Comparison of ENCODE assay signal across 1 cellular context in the genomic region with DNA sequence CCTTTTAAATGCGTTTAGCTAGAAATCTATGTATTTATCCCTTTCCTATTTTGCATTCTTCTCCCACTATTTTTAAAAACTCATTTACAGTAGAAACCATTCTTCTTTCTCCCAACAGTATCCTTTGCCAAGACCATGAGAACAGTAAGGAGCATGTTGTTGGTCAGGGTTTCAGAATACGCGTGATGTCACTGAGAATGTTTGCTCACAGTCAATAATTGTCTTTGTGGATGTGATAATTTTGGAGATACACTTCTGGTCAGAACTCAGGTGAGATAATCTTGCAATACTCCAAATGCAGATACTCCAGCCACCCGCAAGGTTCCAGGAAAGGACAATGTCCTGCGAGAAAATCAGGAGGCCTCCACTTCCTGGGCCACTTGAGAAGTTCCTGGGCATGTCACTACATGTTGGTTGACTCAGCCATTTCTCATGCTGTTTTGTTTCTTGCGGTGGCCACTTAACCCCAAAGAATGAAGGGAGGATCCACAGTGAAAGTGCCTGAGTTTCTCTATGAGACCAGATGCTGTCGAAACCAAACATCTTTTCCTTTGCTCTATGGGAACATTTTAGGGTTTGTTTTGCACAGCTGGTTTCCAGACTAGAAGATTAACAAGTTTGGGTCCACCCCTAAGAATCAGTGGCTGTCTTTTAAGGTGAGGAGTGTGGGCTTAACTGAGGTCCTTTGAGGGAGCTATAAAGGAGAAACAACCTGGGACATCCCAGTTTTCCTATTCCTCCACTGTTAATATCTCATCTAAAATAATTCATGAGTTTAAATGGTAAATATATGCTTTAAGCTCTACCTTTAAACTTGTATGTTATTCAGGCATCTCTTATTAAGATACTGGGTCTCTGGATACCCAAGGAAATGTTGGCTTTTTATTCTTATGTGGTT.
TF ChIP-seq lines count a peak whose summit lies in the region.

No MANE protein-coding gene starts in this region.

TF ChIP-seq in HEK293, 187 proteins besides CTCF, POLR2A, EP300 and RAD21 (continued from another document and continues in another):
- TF ChIP-seq, protein P1, sequence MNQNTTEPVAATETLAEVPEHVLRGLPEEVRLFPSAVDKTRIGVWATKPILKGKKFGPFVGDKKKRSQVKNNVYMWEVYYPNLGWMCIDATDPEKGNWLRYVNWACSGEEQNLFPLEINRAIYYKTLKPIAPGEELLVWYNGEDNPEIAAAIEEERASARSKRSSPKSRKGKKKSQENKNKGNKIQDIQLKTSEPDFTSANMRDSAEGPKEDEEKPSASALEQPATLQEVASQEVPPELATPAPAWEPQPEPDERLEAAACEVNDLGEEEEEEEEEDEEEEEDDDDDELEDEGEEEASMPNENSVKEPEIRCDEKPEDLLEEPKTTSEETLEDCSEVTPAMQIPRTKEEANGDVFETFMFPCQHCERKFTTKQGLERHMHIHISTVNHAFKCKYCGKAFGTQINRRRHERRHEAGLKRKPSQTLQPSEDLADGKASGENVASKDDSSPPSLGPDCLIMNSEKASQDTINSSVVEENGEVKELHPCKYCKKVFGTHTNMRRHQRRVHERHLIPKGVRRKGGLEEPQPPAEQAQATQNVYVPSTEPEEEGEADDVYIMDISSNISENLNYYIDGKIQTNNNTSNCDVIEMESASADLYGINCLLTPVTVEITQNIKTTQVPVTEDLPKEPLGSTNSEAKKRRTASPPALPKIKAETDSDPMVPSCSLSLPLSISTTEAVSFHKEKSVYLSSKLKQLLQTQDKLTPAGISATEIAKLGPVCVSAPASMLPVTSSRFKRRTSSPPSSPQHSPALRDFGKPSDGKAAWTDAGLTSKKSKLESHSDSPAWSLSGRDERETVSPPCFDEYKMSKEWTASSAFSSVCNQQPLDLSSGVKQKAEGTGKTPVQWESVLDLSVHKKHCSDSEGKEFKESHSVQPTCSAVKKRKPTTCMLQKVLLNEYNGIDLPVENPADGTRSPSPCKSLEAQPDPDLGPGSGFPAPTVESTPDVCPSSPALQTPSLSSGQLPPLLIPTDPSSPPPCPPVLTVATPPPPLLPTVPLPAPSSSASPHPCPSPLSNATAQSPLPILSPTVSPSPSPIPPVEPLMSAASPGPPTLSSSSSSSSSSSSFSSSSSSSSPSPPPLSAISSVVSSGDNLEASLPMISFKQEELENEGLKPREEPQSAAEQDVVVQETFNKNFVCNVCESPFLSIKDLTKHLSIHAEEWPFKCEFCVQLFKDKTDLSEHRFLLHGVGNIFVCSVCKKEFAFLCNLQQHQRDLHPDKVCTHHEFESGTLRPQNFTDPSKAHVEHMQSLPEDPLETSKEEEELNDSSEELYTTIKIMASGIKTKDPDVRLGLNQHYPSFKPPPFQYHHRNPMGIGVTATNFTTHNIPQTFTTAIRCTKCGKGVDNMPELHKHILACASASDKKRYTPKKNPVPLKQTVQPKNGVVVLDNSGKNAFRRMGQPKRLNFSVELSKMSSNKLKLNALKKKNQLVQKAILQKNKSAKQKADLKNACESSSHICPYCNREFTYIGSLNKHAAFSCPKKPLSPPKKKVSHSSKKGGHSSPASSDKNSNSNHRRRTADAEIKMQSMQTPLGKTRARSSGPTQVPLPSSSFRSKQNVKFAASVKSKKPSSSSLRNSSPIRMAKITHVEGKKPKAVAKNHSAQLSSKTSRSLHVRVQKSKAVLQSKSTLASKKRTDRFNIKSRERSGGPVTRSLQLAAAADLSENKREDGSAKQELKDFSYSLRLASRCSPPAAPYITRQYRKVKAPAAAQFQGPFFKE (tag by site-specific recombination; IDR thresholded peaks at IDR 0.05; ENCODE audit: borderline replicate concordance) = no peak
- no peak for TF ChIP-seq ZNF530 (tag by site-specific recombination; IDR thresholded peaks at IDR 0.05; ENCODE audit: low read depth)
- TF ChIP-seq ZNF350 (tag by site-specific recombination; IDR thresholded peaks at IDR 0.05) = no peak
- TF ChIP-seq, protein P2, sequence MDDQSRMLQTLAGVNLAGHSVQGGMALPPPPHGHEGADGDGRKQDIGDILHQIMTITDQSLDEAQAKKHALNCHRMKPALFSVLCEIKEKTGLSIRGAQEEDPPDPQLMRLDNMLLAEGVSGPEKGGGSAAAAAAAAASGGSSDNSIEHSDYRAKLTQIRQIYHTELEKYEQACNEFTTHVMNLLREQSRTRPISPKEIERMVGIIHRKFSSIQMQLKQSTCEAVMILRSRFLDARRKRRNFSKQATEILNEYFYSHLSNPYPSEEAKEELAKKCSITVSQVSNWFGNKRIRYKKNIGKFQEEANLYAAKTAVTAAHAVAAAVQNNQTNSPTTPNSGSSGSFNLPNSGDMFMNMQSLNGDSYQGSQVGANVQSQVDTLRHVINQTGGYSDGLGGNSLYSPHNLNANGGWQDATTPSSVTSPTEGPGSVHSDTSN (CRISPR knock-in tag; IDR thresholded peaks at IDR 0.05) = no peak
- no peak for TF ChIP-seq ZNF548 (tag by site-specific recombination; IDR thresholded peaks at IDR 0.05)
- no peak for TF ChIP-seq ZNF514 (tag by site-specific recombination; IDR thresholded peaks at IDR 0.05)
- TF ChIP-seq, protein P3, sequence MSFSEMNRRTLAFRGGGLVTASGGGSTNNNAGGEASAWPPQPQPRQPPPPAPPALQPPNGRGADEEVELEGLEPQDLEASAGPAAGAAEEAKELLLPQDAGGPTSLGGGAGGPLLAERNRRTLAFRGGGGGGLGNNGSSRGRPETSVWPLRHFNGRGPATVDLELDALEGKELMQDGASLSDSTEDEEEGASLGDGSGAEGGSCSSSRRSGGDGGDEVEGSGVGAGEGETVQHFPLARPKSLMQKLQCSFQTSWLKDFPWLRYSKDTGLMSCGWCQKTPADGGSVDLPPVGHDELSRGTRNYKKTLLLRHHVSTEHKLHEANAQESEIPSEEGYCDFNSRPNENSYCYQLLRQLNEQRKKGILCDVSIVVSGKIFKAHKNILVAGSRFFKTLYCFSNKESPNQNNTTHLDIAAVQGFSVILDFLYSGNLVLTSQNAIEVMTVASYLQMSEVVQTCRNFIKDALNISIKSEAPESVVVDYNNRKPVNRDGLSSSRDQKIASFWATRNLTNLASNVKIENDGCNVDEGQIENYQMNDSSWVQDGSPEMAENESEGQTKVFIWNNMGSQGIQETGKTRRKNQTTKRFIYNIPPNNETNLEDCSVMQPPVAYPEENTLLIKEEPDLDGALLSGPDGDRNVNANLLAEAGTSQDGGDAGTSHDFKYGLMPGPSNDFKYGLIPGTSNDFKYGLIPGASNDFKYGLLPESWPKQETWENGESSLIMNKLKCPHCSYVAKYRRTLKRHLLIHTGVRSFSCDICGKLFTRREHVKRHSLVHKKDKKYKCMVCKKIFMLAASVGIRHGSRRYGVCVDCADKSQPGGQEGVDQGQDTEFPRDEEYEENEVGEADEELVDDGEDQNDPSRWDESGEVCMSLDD (tag by site-specific recombination; IDR thresholded peaks at IDR 0.05) = no peak; the same call in 1 of the 2 replicates
- TF ChIP-seq ZNF23 (tag by site-specific recombination; IDR thresholded peaks at IDR 0.05; ENCODE audit: borderline replicate concordance) = no peak
- TF ChIP-seq, protein P4, sequence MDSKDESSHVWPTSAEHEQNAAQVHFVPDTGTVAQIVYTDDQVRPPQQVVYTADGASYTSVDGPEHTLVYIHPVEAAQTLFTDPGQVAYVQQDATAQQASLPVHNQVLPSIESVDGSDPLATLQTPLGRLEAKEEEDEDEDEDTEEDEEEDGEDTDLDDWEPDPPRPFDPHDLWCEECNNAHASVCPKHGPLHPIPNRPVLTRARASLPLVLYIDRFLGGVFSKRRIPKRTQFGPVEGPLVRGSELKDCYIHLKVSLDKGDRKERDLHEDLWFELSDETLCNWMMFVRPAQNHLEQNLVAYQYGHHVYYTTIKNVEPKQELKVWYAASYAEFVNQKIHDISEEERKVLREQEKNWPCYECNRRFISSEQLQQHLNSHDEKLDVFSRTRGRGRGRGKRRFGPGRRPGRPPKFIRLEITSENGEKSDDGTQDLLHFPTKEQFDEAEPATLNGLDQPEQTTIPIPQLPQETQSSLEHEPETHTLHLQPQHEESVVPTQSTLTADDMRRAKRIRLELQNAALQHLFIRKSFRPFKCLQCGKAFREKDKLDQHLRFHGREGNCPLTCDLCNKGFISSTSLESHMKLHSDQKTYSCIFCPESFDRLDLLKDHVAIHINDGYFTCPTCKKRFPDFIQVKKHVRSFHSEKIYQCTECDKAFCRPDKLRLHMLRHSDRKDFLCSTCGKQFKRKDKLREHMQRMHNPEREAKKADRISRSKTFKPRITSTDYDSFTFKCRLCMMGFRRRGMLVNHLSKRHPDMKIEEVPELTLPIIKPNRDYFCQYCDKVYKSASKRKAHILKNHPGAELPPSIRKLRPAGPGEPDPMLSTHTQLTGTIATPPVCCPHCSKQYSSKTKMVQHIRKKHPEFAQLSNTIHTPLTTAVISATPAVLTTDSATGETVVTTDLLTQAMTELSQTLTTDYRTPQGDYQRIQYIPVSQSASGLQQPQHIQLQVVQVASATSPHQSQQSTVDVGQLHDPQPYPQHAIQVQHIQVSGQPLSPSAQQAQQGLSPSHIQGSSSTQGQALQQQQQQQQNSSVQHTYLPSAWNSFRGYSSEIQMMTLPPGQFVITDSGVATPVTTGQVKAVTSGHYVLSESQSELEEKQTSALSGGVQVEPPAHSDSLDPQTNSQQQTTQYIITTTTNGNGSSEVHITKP (tag by site-specific recombination; IDR thresholded peaks at IDR 0.05) = peak; percentile 83
- TF ChIP-seq ZBTB20 (tag by site-specific recombination; IDR thresholded peaks at IDR 0.05) = no peak
- peak; percentile 56; the same call in 1 of the 2 replicates for TF ChIP-seq SP7 (tag by site-specific recombination; IDR thresholded peaks at IDR 0.05)
- TF ChIP-seq ZNF585B (tag by site-specific recombination; IDR thresholded peaks at IDR 0.05) = no peak
- no peak for TF ChIP-seq OVOL3 (tag by site-specific recombination; IDR thresholded peaks at IDR 0.05)
- TF ChIP-seq, protein P5, sequence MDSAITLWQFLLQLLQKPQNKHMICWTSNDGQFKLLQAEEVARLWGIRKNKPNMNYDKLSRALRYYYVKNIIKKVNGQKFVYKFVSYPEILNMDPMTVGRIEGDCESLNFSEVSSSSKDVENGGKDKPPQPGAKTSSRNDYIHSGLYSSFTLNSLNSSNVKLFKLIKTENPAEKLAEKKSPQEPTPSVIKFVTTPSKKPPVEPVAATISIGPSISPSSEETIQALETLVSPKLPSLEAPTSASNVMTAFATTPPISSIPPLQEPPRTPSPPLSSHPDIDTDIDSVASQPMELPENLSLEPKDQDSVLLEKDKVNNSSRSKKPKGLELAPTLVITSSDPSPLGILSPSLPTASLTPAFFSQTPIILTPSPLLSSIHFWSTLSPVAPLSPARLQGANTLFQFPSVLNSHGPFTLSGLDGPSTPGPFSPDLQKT (IDR thresholded peaks at IDR 0.05; ENCODE audit: borderline replicate concordance, low read depth, low read length) = no peak
- no peak for TF ChIP-seq ZNF426 (tag by site-specific recombination; IDR thresholded peaks at IDR 0.05)
- no peak for TF ChIP-seq ZNF792 (tag by site-specific recombination; IDR thresholded peaks at IDR 0.05)
- 0 out of 2 replicates have a peak, but pooled peaks have one; percentile 38 for TF ChIP-seq ZSCAN30 (tag by site-specific recombination; IDR thresholded peaks at IDR 0.05)
- TF ChIP-seq ZNF777 (tag by site-specific recombination; IDR thresholded peaks at IDR 0.05; ENCODE audit: borderline replicate concordance) = no peak
- peak; percentile 88 for TF ChIP-seq FEZF1 (tag by site-specific recombination; IDR thresholded peaks at IDR 0.05)
- peak; percentile 59; the same call in 1 of the 2 replicates for TF ChIP-seq ZNF24 (tag by site-specific recombination; IDR thresholded peaks at IDR 0.05)
- TF ChIP-seq, protein P6, sequence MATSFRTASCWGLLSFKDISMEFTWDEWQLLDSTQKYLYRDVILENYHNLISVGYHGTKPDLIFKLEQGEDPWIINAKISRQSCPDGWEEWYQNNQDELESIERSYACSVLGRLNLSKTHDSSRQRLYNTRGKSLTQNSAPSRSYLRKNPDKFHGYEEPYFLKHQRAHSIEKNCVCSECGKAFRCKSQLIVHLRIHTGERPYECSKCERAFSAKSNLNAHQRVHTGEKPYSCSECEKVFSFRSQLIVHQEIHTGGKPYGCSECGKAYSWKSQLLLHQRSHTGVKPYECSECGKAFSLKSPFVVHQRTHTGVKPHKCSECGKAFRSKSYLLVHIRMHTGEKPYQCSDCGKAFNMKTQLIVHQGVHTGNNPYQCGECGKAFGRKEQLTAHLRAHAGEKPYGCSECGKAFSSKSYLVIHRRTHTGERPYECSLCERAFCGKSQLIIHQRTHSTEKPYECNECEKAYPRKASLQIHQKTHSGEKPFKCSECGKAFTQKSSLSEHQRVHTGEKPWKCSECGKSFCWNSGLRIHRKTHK (tag by site-specific recombination; IDR thresholded peaks at IDR 0.05) = no peak
- TF ChIP-seq, protein P7, sequence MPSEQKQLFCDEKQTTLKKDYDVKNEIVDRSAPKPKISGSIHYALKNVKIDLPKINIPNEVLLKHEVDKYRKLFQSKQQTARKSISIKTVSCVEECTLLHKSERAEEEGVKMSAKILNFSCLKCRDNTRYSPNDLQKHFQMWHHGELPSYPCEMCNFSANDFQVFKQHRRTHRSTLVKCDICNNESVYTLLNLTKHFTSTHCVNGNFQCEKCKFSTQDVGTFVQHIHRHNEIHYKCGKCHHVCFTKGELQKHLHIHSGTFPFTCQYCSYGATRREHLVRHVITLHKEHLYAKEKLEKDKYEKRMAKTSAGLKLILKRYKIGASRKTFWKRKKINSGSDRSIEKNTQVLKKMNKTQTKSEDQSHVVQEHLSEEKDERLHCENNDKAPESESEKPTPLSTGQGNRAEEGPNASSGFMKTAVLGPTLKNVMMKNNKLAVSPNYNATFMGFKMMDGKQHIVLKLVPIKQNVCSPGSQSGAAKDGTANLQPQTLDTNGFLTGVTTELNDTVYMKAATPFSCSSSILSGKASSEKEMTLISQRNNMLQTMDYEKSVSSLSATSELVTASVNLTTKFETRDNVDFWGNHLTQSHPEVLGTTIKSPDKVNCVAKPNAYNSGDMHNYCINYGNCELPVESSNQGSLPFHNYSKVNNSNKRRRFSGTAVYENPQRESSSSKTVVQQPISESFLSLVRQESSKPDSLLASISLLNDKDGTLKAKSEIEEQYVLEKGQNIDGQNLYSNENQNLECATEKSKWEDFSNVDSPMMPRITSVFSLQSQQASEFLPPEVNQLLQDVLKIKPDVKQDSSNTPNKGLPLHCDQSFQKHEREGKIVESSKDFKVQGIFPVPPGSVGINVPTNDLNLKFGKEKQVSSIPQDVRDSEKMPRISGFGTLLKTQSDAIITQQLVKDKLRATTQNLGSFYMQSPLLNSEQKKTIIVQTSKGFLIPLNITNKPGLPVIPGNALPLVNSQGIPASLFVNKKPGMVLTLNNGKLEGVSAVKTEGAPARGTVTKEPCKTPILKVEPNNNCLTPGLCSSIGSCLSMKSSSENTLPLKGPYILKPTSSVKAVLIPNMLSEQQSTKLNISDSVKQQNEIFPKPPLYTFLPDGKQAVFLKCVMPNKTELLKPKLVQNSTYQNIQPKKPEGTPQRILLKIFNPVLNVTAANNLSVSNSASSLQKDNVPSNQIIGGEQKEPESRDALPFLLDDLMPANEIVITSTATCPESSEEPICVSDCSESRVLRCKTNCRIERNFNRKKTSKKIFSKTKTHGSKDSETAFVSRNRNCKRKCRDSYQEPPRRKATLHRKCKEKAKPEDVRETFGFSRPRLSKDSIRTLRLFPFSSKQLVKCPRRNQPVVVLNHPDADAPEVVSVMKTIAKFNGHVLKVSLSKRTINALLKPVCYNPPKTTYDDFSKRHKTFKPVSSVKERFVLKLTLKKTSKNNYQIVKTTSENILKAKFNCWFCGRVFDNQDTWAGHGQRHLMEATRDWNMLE (tag by site-specific recombination; conservative IDR thresholded peaks at IDR 0.05; ENCODE audit: low read depth) = peak; percentile 55
- TF ChIP-seq KLF16 (tag by site-specific recombination; IDR thresholded peaks at IDR 0.05) = no peak
- TF ChIP-seq, protein P8, sequence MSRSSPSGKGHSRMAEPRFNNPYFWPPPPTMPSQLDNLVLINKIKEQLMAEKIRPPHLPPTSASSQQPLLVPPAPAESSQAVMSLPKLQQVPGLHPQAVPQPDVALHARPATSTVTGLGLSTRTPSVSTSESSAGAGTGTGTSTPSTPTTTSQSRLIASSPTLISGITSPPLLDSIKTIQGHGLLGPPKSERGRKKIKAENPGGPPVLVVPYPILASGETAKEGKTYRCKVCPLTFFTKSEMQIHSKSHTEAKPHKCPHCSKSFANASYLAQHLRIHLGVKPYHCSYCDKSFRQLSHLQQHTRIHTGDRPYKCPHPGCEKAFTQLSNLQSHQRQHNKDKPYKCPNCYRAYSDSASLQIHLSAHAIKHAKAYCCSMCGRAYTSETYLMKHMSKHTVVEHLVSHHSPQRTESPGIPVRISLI (tag by site-specific recombination; IDR thresholded peaks at IDR 0.05) = no peak
- TF ChIP-seq ZNF132 (tag by site-specific recombination; IDR thresholded peaks at IDR 0.05; ENCODE audit: borderline replicate concordance) = no peak
